In the genomic region with DNA sequence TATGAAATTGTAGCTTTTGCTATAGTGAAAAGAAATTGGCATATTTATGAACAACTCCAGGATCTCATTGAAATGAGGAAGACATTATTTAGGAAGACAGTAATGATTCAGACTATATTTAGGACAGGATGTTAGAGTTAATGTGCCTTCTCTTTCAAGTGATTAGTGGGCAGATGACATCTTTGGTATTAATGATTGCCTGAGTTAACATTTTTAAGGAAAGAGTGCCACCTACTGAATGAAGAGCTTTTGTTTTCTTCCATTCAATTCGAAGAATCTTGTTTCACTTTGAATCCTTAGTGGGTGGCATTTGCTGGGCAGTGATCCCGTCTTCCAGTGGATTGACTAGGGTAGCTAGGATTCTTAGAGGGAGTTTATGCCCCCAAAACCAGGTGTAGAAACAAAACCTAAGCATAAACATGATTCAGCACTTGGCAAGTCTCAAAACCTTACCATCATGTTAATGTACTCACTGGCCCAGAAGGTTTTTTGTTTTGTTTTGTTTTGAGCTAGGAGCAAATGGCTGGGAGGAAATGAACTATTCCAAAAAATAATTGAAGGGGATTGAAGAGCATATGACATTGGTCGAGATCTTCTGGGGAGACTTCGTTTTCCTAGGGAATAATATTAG, we compare ENCODE assay signal across 8 cellular contexts. TPM values are rescaled to one million over a fixed set of nuclear protein-coding genes. Genes with fewer than 3 reads are reported as not detected.
DNase-seq lines count a peak whose midpoint lies in the region; ATAC-seq, FAIRE-seq and TF ChIP-seq lines count a peak whose summit lies in the region.

No MANE protein-coding gene starts in this region.

- no peaks in the 10 kb centered on the region for H3K27me3 Mint-ChIP-seq in activated CD8-positive, alpha-beta T cell treated with anti-CD3 and anti-CD28 coated beads for 36 hours

- no peaks in the 10 kb centered on the region for H3K9me3 Mint-ChIP-seq in activated CD8-positive, alpha-beta T cell treated with anti-CD3 and anti-CD28 coated beads for 36 hours

- peak overlapping the region; percentile 51 for H3K4me3 Mint-ChIP-seq in activated CD8-positive, alpha-beta T cell treated with anti-CD3 and anti-CD28 coated beads for 36 hours

- peak overlapping the region; percentile 68 for H3K27ac Mint-ChIP-seq in activated CD8-positive, alpha-beta T cell treated with anti-CD3 and anti-CD28 coated beads for 36 hours

- TF ChIP-seq CTCF in D721Med (IDR thresholded peaks at IDR 0.05; ENCODE audit: insufficient read depth, missing control alignments) = peak; percentile 71
- peak; percentile 60 for TF ChIP-seq CTCF in activated CD8-positive, alpha-beta T cell treated with anti-CD3 and anti-CD28 coated beads for 36 hours (IDR thresholded peaks at IDR 0.05)

- DNase-seq in D721Med (ENCODE audit: insufficient read length, low spot score) (no peak), NCI-H1417 (lab: John Stamatoyannopoulos, UW) (peak; percentile 3 to 63 (median 38)), globus pallidus (ENCODE audit: low spot score) (peak; percentile 78), renal cortical epithelial cell (ENCODE audit: low read depth) (peak; percentile 89)
- DNase-seq in activated CD8-positive, alpha-beta T cell treated with anti-CD3 and anti-CD28 coated beads for 36 hours = no peak
- DNase-seq in stimulated activated CD4-positive, alpha-beta T cell treated with anti-CD3 and anti-CD28 coated beads, Interleukin-4, amount 100 ng/mL, for 1 hour = no peak

- no peaks in the 10 kb centered on the region for H3K36me3 Mint-ChIP-seq in activated CD8-positive, alpha-beta T cell treated with anti-CD3 and anti-CD28 coated beads for 36 hours (ENCODE audit: low read depth)

- POLR2A ChIA-PET in activated CD8-positive, alpha-beta T cell treated with anti-CD3 and anti-CD28 coated beads for 36 hours (lab: Charles Lee) = interaction anchor here (2.0 kb wide), 1 partner anchor 567 kb away, joined by 5 read pairs; no protein-coding TSS in a partner anchor

- H3K4me1 Mint-ChIP-seq in activated CD8-positive, alpha-beta T cell treated with anti-CD3 and anti-CD28 coated beads for 36 hours (ENCODE audit: low read depth) = peaks cover 59% of the 10 kb centered on the region

- FAIRE-seq in D721Med (lab: Jason Lieb, UNC) = peak; percentile 92

- CTCF ChIA-PET in activated CD8-positive, alpha-beta T cell treated with anti-CD3 and anti-CD28 coated beads for 36 hours (lab: Charles Lee) = interaction anchor here (0.6 to 4.0 kb wide), 52 partner anchors 8 to 903 kb away, joined by 3 to 88 read pairs (median 4); no protein-coding TSS in a partner anchor

- intact Hi-C loops in activated CD8-positive, alpha-beta T cell treated with anti-CD3 and anti-CD28 coated beads for 36 hours (cut with micrococcal nuclease) = loop anchor here (1.0 kb wide), 1 partner anchor 568 kb away; no protein-coding TSS in a partner anchor

- ATAC-seq in GM19351 (IDR thresholded peaks at IDR 0.05; ENCODE audit: unreplicated experiment) = peak; percentile 53
- ATAC-seq in activated CD8-positive, alpha-beta T cell treated with anti-CD3 and anti-CD28 coated beads for 36 hours = peak; percentile 72
- no peak for ATAC-seq in HG03095 (IDR thresholded peaks at IDR 0.05; ENCODE audit: unreplicated experiment)

RNA-seq across cellular contexts. Expression of gene MAP3K1, which starts 23.2 kb away (rescaled TPM):
- 10 to 100 TPM; 16.9 to 17.0 TPM for total RNA-seq in activated CD8-positive, alpha-beta T cell treated with anti-CD3 and anti-CD28 coated beads for 36 hours
- total RNA-seq in renal cortical epithelial cell = 35.6 and 67.5 TPM in 2 replicates

Comparison
In these comparisons a context has a peak if more than half of its experiments do, and no peak if none do; other contexts are left out.
1. DNase-seq: peak in NCI-H1417 (3 of 3), globus pallidus (single experiment) and renal cortical epithelial cell (single experiment); none in D721Med (single experiment), activated CD8-positive, alpha-beta T cell treated with anti-CD3 and anti-CD28 coated beads for 36 hours (single experiment) and stimulated activated CD4-positive, alpha-beta T cell treated with anti-CD3 and anti-CD28 coated beads, Interleukin-4, amount 100 ng/mL, for 1 hour (single experiment).